Comparison of ENCODE assay signal across 8 cellular contexts in the genomic region with DNA sequence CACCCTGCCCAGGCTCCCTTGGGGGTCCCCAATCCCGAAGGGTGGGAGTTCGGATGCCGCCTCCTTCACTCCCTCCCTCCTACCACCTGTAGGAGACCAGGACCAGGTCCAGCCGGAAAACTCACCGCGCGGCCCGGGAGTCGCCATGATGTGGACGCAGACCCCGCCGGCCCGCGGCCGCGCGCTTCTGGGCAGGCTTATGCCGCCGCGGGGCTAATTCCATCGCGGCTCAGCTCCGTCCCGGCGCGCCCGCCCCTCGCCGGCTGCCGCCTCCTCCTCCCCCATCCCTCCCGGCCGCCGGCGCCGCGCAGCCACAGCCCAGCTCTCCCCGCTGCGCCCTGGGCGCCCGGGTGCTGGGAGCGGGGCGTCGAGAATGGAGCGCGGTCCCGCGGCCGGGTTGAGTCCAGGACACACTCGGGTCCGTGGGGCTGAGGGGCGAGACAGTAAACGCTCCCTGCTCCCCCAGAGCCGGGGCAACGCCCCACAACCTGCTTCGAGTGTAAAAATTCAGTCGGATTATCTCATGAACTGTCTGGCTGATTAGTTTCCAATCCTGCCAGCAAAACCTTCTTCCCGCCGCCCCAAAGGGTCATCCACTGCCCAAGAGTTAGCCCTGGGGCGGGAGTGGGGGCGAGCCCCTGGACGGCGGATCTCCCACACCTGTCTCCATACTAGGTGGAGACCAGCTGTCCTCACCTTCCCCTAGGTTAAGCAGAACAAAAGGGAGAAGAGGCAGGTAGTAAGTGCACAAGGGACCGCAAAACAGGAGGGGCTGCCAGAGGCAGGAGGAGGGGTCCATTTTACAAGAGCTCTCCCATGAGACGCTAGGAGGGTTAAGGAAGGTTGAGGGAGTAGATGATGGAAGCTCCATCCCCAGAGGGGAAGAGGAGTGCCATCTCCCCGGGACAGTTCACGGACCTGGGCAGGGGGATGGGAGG. TPM values are rescaled to one million over a fixed set of nuclear protein-coding genes. Genes with fewer than 3 reads are reported as not detected.
DNase-seq lines count a peak whose midpoint lies in the region; ATAC-seq and TF ChIP-seq lines count a peak whose summit lies in the region.

A gene (minus strand): TSS at position 189 of the 938 bp plus-strand sequence. CDS start 42 bp downstream, at position 147.

- no peak within 1 kb of the TSS for H3K27ac Mint-ChIP-seq in T-helper 2 cell treated with Interferon-gamma antibody and Interleukin-4, amounts not matched to agents 5 μg/mL and 100 μg/mL, for 36 hours

- no peaks in the 10 kb centered on the region for H3K79me2 ChIP-seq in mammary epithelial cell (ENCODE audit: insufficient read depth, low read length)

- no peak for ATAC-seq in HG03521 (IDR thresholded peaks at IDR 0.05; ENCODE audit: unreplicated experiment)
- no peak for ATAC-seq in GM19467 (IDR thresholded peaks at IDR 0.05; ENCODE audit: unreplicated experiment)

- dilution Hi-C loops in mammary epithelial cell (cut with HindIII; ENCODE audit: low sequenced_read_pairs) = no loop called here

- H3K27ac ChIP-seq in mammary epithelial cell (ENCODE audit: insufficient read depth, low read depth, low read length) = no peak within 1 kb of the TSS
- H3K27ac ChIP-seq in thyroid gland = no peak within 1 kb of the TSS

- no peak within 1 kb of the TSS for H3K9ac ChIP-seq in mammary epithelial cell (ENCODE audit: insufficient read depth, low read length)

- H3K4me3 Mint-ChIP-seq in T-helper 2 cell treated with Interferon-gamma antibody and Interleukin-4, amounts not matched to agents 5 μg/mL and 100 μg/mL, for 36 hours = no peak within 1 kb of the TSS

- peak within 1 kb of the TSS; percentile 84 for H3K4me2 ChIP-seq in mammary epithelial cell (ENCODE audit: insufficient read depth, low read depth, low read length)

- in situ Hi-C loops in mammary epithelial cell (cut with MboI; ENCODE audit: low sequenced_read_pairs in 2 of 2) = no loop called here

- H3K9me3 Mint-ChIP-seq in T-helper 2 cell treated with Interferon-gamma antibody and Interleukin-4, amounts not matched to agents 5 μg/mL and 100 μg/mL, for 36 hours = no peaks in the 10 kb centered on the region

- H3K27me3 ChIP-seq in mammary epithelial cell (ENCODE audit: insufficient read depth, low read length) (peaks cover 29% of the 10 kb centered on the region), thyroid gland (no peaks in the 10 kb centered on the region)

- H3K4me3 ChIP-seq in mammary epithelial cell (replicated peaks in 1 of 3; ENCODE audit: insufficient read depth in 1 of 3, low read depth in 2 of 3, low read length in 3 of 3) (peak within 1 kb of the TSS in 2 of 3 experiments; percentile 27), thyroid gland (replicated peaks in 1 of 3) (peak within 1 kb of the TSS in 2 of 3 donors; percentile 15 to 16)

- BruUV-seq in mammary epithelial cell (replicated peaks; lab: Mats Ljungman, UMichigan) = no TSS peak

- H3K4me1 ChIP-seq in mammary epithelial cell (ENCODE audit: insufficient read depth, low read length) (no peaks in the 10 kb centered on the region), thyroid gland (peaks cover 5 to 13% of the 10 kb centered on the region in 2 donors)

- no peaks in the 10 kb centered on the region for H3K4me1 Mint-ChIP-seq in T-helper 2 cell treated with Interferon-gamma antibody and Interleukin-4, amounts not matched to agents 5 μg/mL and 100 μg/mL, for 36 hours (ENCODE audit: low read depth)

- 30% methylated on average over 12 of the region's 66 CpGs for WGBS in mammary epithelial cell (ENCODE audit: low coverage, missing lambda C conversion rate)
- 11 to 26% methylated on average over 34 of the region's 66 CpGs for WGBS in thyroid gland, 2 donors

- H3K36me3 ChIP-seq in mammary epithelial cell (ENCODE audit: insufficient read depth, low read length) (no peaks in the 10 kb centered on the region), thyroid gland (no peaks in the 10 kb centered on the region)

- TF ChIP-seq POLR2A in thyroid gland (IDR thresholded peaks at IDR 0.05) = no peak

- H3K9me3 ChIP-seq in mammary epithelial cell (replicated peaks; ENCODE audit: insufficient read depth, low read length) = no peaks in the 10 kb centered on the region
- H3K9me3 ChIP-seq in thyroid gland = no peaks in the 10 kb centered on the region

- DNase-seq in NCI-H1105 treated with DMSO at 0.1 percent for 48 hours (lab: John Stamatoyannopoulos, UW) (peak; percentile 62), mammary epithelial cell (no peak), kidney tubule cell (ENCODE audit: low spot score) (peak; percentile 14), thyroid gland (peak; percentile 13), GM19238 (ENCODE audit: insufficient read length, low spot score) (no peak)
- no peak for DNase-seq in T-helper 2 cell treated with Interferon-gamma antibody and Interleukin-4, amounts not matched to agents 5 μg/mL and 100 μg/mL, for 36 hours (ENCODE audit: low spot score)

- no peaks in the 10 kb centered on the region for H3K36me3 Mint-ChIP-seq in T-helper 2 cell treated with Interferon-gamma antibody and Interleukin-4, amounts not matched to agents 5 μg/mL and 100 μg/mL, for 36 hours (ENCODE audit: low read depth)

- H4K20me1 ChIP-seq in mammary epithelial cell (ENCODE audit: insufficient read depth, low read length) = no peaks in the 10 kb centered on the region

- TF ChIP-seq CTCF in mammary epithelial cell (conservative IDR thresholded peaks at IDR 0.05 in 1 of 2, IDR thresholded peaks at IDR 0.05 in 1 of 2; ENCODE audit: extremely low read depth in 1 of 2, insufficient read depth in 1 of 2, low read depth in 1 of 2, low read length in 2 of 2) = no peak
- no peak for TF ChIP-seq CTCF in thyroid gland (IDR thresholded peaks at IDR 0.05)

- H2AFZ ChIP-seq in mammary epithelial cell (ENCODE audit: low read depth, low read length) = peak within 1 kb of the TSS; percentile 36

- peaks cover 55% of the 10 kb centered on the region for H3K27me3 Mint-ChIP-seq in T-helper 2 cell treated with Interferon-gamma antibody and Interleukin-4, amounts not matched to agents 5 μg/mL and 100 μg/mL, for 36 hours (ENCODE audit: low read depth)

- CTCF ChIA-PET in mammary epithelial cell (lab: Charles Lee; ENCODE audit: low non-redundant PET) = no interaction called here

- intact Hi-C loops in mammary epithelial cell (cut with micrococcal nuclease) = no loop called here
- intact Hi-C loops in thyroid gland (cut with DNase I) = no loop called here

RNA-seq across cellular contexts. Expression of the gene that starts here (rescaled TPM):
- under 1 TPM in 1 of 2 donors, not detected in 1; under 0.01 TPM for total RNA-seq in mammary epithelial cell
- polyA plus RNA-seq in mammary epithelial cell = 0.26 TPM
- polyA minus RNA-seq in mammary epithelial cell = not detected
- total RNA-seq in thyroid gland = 1 to 10 TPM in 3 of 4 donors, under 1 TPM in 1; 0.78 to 7.0 (median 2.2) TPM

Comparison
In these comparisons a context has a peak if more than half of its experiments do, and no peak if none do; other contexts are left out.
1. DNase-seq: peak in NCI-H1105 treated with DMSO at 0.1 percent for 48 hours (single experiment), kidney tubule cell (single experiment) and thyroid gland (2 of 2); none in mammary epithelial cell (single experiment), GM19238 (single experiment) and T-helper 2 cell treated with Interferon-gamma antibody and Interleukin-4, amounts not matched to agents 5 μg/mL and 100 μg/mL, for 36 hours (single experiment).